In genomic region chr9:36625006-36625600, GRCh38 we compare ENCODE assay signal across 10 cellular contexts. TPM values are rescaled to one million over a fixed set of nuclear protein-coding genes. Genes with fewer than 3 reads are reported as not detected.
DNase-seq lines count a peak whose midpoint lies in the region; ATAC-seq and TF ChIP-seq lines count a peak whose summit lies in the region.
"Had no signal": no experiment of that assay in that cellular context is flagged by ENCODE, and none has a peak within 500 bp of the region (broad histone marks: within the 10 kb centered on the region; RNA-seq: fewer than 3 reads in every experiment).

No MANE protein-coding gene starts in this region.

- TF ChIP-seq CTCF in ovary (IDR thresholded peaks at IDR 0.05): no peak

- H3K9me3 ChIP-seq in SJSA1 (replicated peaks) (no peaks in the 10 kb centered on the region), ovary (no peaks in the 10 kb centered on the region)

- WGBS in ovary, 3 donors: 2 to 9% (median 6%) methylated on average over 6 of the region's 6 CpGs

- TF ChIP-seq POLR2A in ovary (IDR thresholded peaks at IDR 0.05): no peak

- intact Hi-C loops in ovary (cut with DNase I): no loop called here

- no peak overlapping the region for H3K4me3 ChIP-seq in SJSA1
- H3K4me3 ChIP-seq in ovary: no peak overlapping the region

- ATAC-seq in GM21576 (IDR thresholded peaks at IDR 0.05; ENCODE audit: unreplicated experiment) (no peak), HG02759 (IDR thresholded peaks at IDR 0.05; ENCODE audit: unreplicated experiment) (no peak), GM21515 (IDR thresholded peaks at IDR 0.05; ENCODE audit: unreplicated experiment) (no peak)

- peaks cover 13% of the 10 kb centered on the region for H3K4me1 ChIP-seq in SJSA1 (replicated peaks)
- H3K4me1 ChIP-seq in ovary (ENCODE audit: insufficient read depth): peaks cover 3% of the 10 kb centered on the region

- H3K36me3 ChIP-seq in SJSA1 (peaks cover 7% of the 10 kb centered on the region; the same call in 1 of the 2 replicates), ovary (no peaks in the 10 kb centered on the region)

- H3K27ac ChIP-seq in SJSA1 (no peak overlapping the region), ovary (peak overlapping the region in 1 of 2 donors; percentile 74)

- H3K27me3 ChIP-seq in SJSA1 (replicated peaks) (no peaks in the 10 kb centered on the region), ovary (no peaks in the 10 kb centered on the region)

- TF ChIP-seq EP300 in ovary (IDR thresholded peaks at IDR 0.05): no peak

- DNase-seq in COLO829 (ENCODE audit: low spot score) (peak; percentile 97), SJSA1 (ENCODE audit: low read depth in 1 of 2, low spot score in 2 of 2) (peak; percentile 10 to 34), fibroblast of the conjunctiva (ENCODE audit: low read depth) (peak; percentile 59), ovary (peak; percentile 75 to 89 (median 82))
- no peak for DNase-seq in effector CD8-positive, alpha-beta T cell (lab: John Stamatoyannopoulos, UW)
- DNase-seq: activated CD8-positive, alpha-beta memory T cell treated with anti-CD3 and anti-CD28 coated beads for 24 hours; stimulated activated CD4-positive, alpha-beta T cell treated with anti-CD3 and anti-CD28 coated beads, Interleukin-4, amount 100 ng/mL, for 1 hour had no signal

RNA-seq across cellular contexts. Expression of gene MELK, which starts 52.4 kb away (rescaled TPM):
- 24.7 and 43.9 TPM in 2 replicates for total RNA-seq in SJSA1 (2014; rRNA removed; shearing (Covaris generic))
- 1 to 10 TPM in 1 of 7 donors, under 1 TPM in 4, not detected in 2; 0.25 to 1.3 (median 0.69) TPM for total RNA-seq in ovary
- polyA plus RNA-seq in ovary: 1 to 10 TPM in 1 of 2 donors, under 1 TPM in 1; 0.42 to 1.2 TPM

Comparison
In these comparisons a context has a peak if more than half of its experiments do, and no peak if none do; other contexts are left out.
1. RNA of gene MELK, which starts 52.4 kb away (total RNA-seq): 24.7 to 43.9 TPM in SJSA1; 0.25 to 1.3 TPM in ovary; every median in the first group is over 10 times any median in the second.